ENCODE assay signal across 10 cellular contexts in genomic region chr2:47226124-47227040, GRCh38. TPM values are rescaled to one million over a fixed set of nuclear protein-coding genes. Genes with fewer than 3 reads are reported as not detected.
DNase-seq lines count a peak whose midpoint lies in the region; ATAC-seq and TF ChIP-seq lines count a peak whose summit lies in the region.
"Had no signal": no experiment of that assay in that cellular context is flagged by ENCODE, and none has a peak within 500 bp of the region (broad histone marks: within the 10 kb centered on the region; RNA-seq: fewer than 3 reads in every experiment).

No MANE protein-coding gene starts in this region.

- intact Hi-C loops in left colon (cut with DNase I, micrococcal nuclease) (no loop called here), colonic mucosa (cut with DNase I) (no loop called here)

- H3K4me1 ChIP-seq in SK-N-SH (ENCODE audit: control insufficient read depth in 1 of 2, insufficient read depth in 2 of 2, low read depth in 1 of 2, low read length in 1 of 2) (peaks cover 18 to 37% of the 10 kb centered on the region in 2 experiments), stomach smooth muscle (ENCODE audit: control insufficient read depth, insufficient read depth, low read length) (peaks cover 14% of the 10 kb centered on the region), Karpas-422 (ENCODE audit: low read length) (no peaks in the 10 kb centered on the region; the same call in 1 of the 2 replicates), colonic mucosa (peaks cover 17% of the 10 kb centered on the region)

- TF ChIP-seq CTCF in SK-N-SH (IDR thresholded peaks at IDR 0.05) = no peak
- TF ChIP-seq CTCF in colonic mucosa (IDR thresholded peaks at IDR 0.05) = no peak

- H3K27ac ChIP-seq in SK-N-SH (ENCODE audit: low read depth in 2 of 2, low read length in 1 of 2) (peak overlapping the region in 1 of 2 experiments; percentile 71; a peak in 2 of 4 replicates), stomach smooth muscle (ENCODE audit: low read length) (peak overlapping the region; percentile 18), Karpas-422 (ENCODE audit: low read length) (no peak overlapping the region), colonic mucosa (no peak overlapping the region)

- no peak for TF ChIP-seq RAD21 in SK-N-SH (IDR thresholded peaks at IDR 0.05; ENCODE audit: low read length)

- DNase-seq in SK-N-SH = no peak
- DNase-seq in NCI-H774 (lab: John Stamatoyannopoulos, UW) = peak; percentile 53
- DNase-seq in left colon = no peak
- DNase-seq in Karpas-422 = no peak
- DNase-seq in colonic mucosa = no peak
- DNase-seq: activated CD8-positive, alpha-beta memory T cell treated with anti-CD3 and anti-CD28 coated beads for 24 hours; stimulated activated CD8-positive, alpha-beta memory T cell treated with anti-CD3 and anti-CD28 coated beads, Interleukin-4, amount 100 ng/mL, for 48 hours had no signal

- POLR2A ChIA-PET in SK-N-SH (lab: Yijun Ruan, JAX) = interaction anchor here (1.3 kb wide), 1 partner anchor 13 kb away, joined by 3 read pairs; no protein-coding TSS in a partner anchor

- H3K9ac ChIP-seq in SK-N-SH = no peak overlapping the region
- H3K9ac ChIP-seq in stomach smooth muscle (ENCODE audit: low read length in 2 of 2) = no peak overlapping the region
- no peak overlapping the region for H3K9ac ChIP-seq in Karpas-422 (ENCODE audit: low read length)
- H3K9ac ChIP-seq in colonic mucosa (ENCODE audit: low read depth in 2 of 2, low read length in 2 of 2) = peak overlapping the region in 1 of 2 donors; percentile 8

- H3K79me2 ChIP-seq in SK-N-SH (ENCODE audit: insufficient read depth) (no peaks in the 10 kb centered on the region), Karpas-422 (ENCODE audit: low read length) (no peaks in the 10 kb centered on the region)

- H3K9me2 ChIP-seq in SK-N-SH (no peaks in the 10 kb centered on the region), Karpas-422 (replicated peaks; ENCODE audit: insufficient read depth, low read length) (no peaks in the 10 kb centered on the region)

- H3K36me3 ChIP-seq in SK-N-SH (replicated peaks in 1 of 2; ENCODE audit: control insufficient read depth in 1 of 2, insufficient read depth in 2 of 2, low read length in 1 of 2) = no peaks in the 10 kb centered on the region
- no peaks in the 10 kb centered on the region for H3K36me3 ChIP-seq in stomach smooth muscle (ENCODE audit: control insufficient read depth in 2 of 2, insufficient read depth in 2 of 2, low read length in 2 of 2)
- H3K36me3 ChIP-seq in Karpas-422 (ENCODE audit: insufficient read depth, low read length) = no peaks in the 10 kb centered on the region
- H3K36me3 ChIP-seq in colonic mucosa = no peaks in the 10 kb centered on the region

- no peaks in the 10 kb centered on the region for H3K27me3 ChIP-seq in SK-N-SH (ENCODE audit: insufficient read depth)
- H3K27me3 ChIP-seq in stomach smooth muscle (ENCODE audit: control insufficient read depth in 1 of 2, insufficient read depth in 2 of 2, low read length in 2 of 2) = no peaks in the 10 kb centered on the region
- no peaks in the 10 kb centered on the region for H3K27me3 ChIP-seq in Karpas-422 (ENCODE audit: low read length)
- H3K27me3 ChIP-seq in colonic mucosa = no peaks in the 10 kb centered on the region

- no peaks in the 10 kb centered on the region for H3K9me3 ChIP-seq in SK-N-SH
- H3K9me3 ChIP-seq in stomach smooth muscle (ENCODE audit: control insufficient read depth in 2 of 2, low read length in 2 of 2) = no peaks in the 10 kb centered on the region
- no peaks in the 10 kb centered on the region for H3K9me3 ChIP-seq in Karpas-422 (ENCODE audit: low read length)
- no peaks in the 10 kb centered on the region for H3K9me3 ChIP-seq in colonic mucosa

- no peaks in the 10 kb centered on the region for H4K20me1 ChIP-seq in SK-N-SH (ENCODE audit: insufficient read depth)
- no peaks in the 10 kb centered on the region for H4K20me1 ChIP-seq in Karpas-422 (ENCODE audit: insufficient read depth, low read depth, low read length)

- ATAC-seq in SK-N-SH treated with all-trans-retinoic acid at 6 μM for 48 hours (no peak), left colon (peak; percentile 68), GM18519 (IDR thresholded peaks at IDR 0.05; ENCODE audit: low FRiP score, unreplicated experiment) (no peak)

- CTCF ChIA-PET in SK-N-SH (lab: Yijun Ruan, JAX) = interaction anchor here (0.7 to 1.9 kb wide), 7 partner anchors 8 to 96 kb away, joined by 3 to 8 read pairs (median 5); no protein-coding TSS in a partner anchor

- 0 out of 2 replicates have a peak overlapping the region, but pooled peaks have one; percentile 57 for H3K4me2 ChIP-seq in SK-N-SH
- no peak overlapping the region for H3K4me2 ChIP-seq in Karpas-422 (ENCODE audit: low read depth, low read length, poor library complexity, severe bottlenecking)

- WGBS in SK-N-SH (ENCODE audit: low lambda C conversion rate) = 88% methylated on average over 7 of the region's 7 CpGs

- peaks cover 9% of the 10 kb centered on the region for H3F3A ChIP-seq in SK-N-SH (replicated peaks; ENCODE audit: insufficient read depth)

- H2AFZ ChIP-seq in SK-N-SH (ENCODE audit: low read depth) (no peak overlapping the region), Karpas-422 (ENCODE audit: low read length) (no peak overlapping the region)

- no peak for TF ChIP-seq EP300 in SK-N-SH (IDR thresholded peaks at IDR 0.05; ENCODE audit: borderline replicate concordance in 1 of 2, low read depth in 1 of 2, low read length in 1 of 2)

- H3K4me3 ChIP-seq in SK-N-SH (ENCODE audit: low read depth in 2 of 2, low read length in 1 of 2) (no peak overlapping the region), stomach smooth muscle (ENCODE audit: low read length in 2 of 2) (no peak overlapping the region), Karpas-422 (ENCODE audit: low read length) (no peak overlapping the region), colonic mucosa (no peak overlapping the region)

TF ChIP-seq in SK-N-SH, 30 proteins besides CTCF, POLR2A, EP300 and RAD21 (continues in another document):
- TF ChIP-seq FOXM1 (IDR thresholded peaks at IDR 0.05; ENCODE audit: low read depth) = no peak
- TF ChIP-seq GABPA (IDR thresholded peaks at IDR 0.05; ENCODE audit: low read depth) = no peak
- TF ChIP-seq FOSL2 (IDR thresholded peaks at IDR 0.05; ENCODE audit: borderline replicate concordance, low read depth) = no peak
- TF ChIP-seq USF1 (IDR thresholded peaks at IDR 0.05; ENCODE audit: borderline replicate concordance, low read depth) = no peak
- TF ChIP-seq USF2 (IDR thresholded peaks at IDR 0.05; ENCODE audit: borderline replicate concordance, low read depth, low read length) = no peak
- TF ChIP-seq POLR2AphosphoS5 (IDR thresholded peaks at IDR 0.05; ENCODE audit: low read depth, low read length) = no peak
- TF ChIP-seq NRF1 (IDR thresholded peaks at IDR 0.05; ENCODE audit: low read depth, low read length) = no peak
- TF ChIP-seq, protein P1, sequence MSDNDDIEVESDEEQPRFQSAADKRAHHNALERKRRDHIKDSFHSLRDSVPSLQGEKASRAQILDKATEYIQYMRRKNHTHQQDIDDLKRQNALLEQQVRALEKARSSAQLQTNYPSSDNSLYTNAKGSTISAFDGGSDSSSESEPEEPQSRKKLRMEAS (IDR thresholded peaks at IDR 0.05; ENCODE audit: low read depth) = no peak

TF ChIP-seq in SK-N-SH treated with all-trans-retinoic acid at 6 μM for 48 hours, 23 proteins besides CTCF, POLR2A, EP300 and RAD21:
- TF ChIP-seq CSDC2 (CRISPR knock-in tag; IDR thresholded peaks at IDR 0.05) = no peak

RNA-seq across cellular contexts. Expression of gene CALM2, which starts 50.1 kb away (rescaled TPM):
- polyA plus RNA-seq in SK-N-SH (2012; rRNA removed) = 401 and 491 TPM in 2 replicates
- 795 and 1,236 TPM in 2 replicates for polyA plus RNA-seq in SK-N-SH (2012; cell fraction: cytosol; rRNA removed)
- polyA plus RNA-seq in SK-N-SH (2012; cell fraction: nucleus; rRNA removed) = 77.3 and 188 TPM in 2 replicates
- 100 to 1,000 TPM; 744 to 751 TPM for total RNA-seq in left colon
- total RNA-seq in Karpas-422 (2014; rRNA removed; shearing (Covaris generic); ENCODE audit: low replicate concordance) = 240 and 403 TPM in 2 replicates
- 100 to 1,000 TPM; 644 to 833 TPM for total RNA-seq in colonic mucosa
